ENCODE assay signal across 1 cellular context in genomic region chr2:78304678-78305077, GRCh38.
TF ChIP-seq lines count a peak whose summit lies in the region.

No MANE protein-coding gene starts in this region.

TF ChIP-seq in WTC11, 78 proteins besides CTCF, POLR2A, EP300 and RAD21 (continued from another document):
- TF ChIP-seq ZNF121 (CRISPR knock-in tag; IDR thresholded peaks at IDR 0.05), result no peak
- TF ChIP-seq NFE2L1 (CRISPR knock-in tag; IDR thresholded peaks at IDR 0.05), result no peak
- TF ChIP-seq FOXK1 (CRISPR knock-in tag; IDR thresholded peaks at IDR 0.05), result no peak
- TF ChIP-seq ZNF532 (CRISPR knock-in tag; IDR thresholded peaks at IDR 0.05; ENCODE audit: borderline replicate concordance), result no peak
- no peak for TF ChIP-seq USF1 (CRISPR knock-in tag; IDR thresholded peaks at IDR 0.05)
- TF ChIP-seq SP1 (CRISPR knock-in tag; conservative IDR thresholded peaks at IDR 0.05), result no peak
- TF ChIP-seq RELA (CRISPR knock-in tag; IDR thresholded peaks at IDR 0.05; ENCODE audit: borderline replicate concordance), result no peak
